ENCODE assay signal across 8 cellular contexts in the genomic region with DNA sequence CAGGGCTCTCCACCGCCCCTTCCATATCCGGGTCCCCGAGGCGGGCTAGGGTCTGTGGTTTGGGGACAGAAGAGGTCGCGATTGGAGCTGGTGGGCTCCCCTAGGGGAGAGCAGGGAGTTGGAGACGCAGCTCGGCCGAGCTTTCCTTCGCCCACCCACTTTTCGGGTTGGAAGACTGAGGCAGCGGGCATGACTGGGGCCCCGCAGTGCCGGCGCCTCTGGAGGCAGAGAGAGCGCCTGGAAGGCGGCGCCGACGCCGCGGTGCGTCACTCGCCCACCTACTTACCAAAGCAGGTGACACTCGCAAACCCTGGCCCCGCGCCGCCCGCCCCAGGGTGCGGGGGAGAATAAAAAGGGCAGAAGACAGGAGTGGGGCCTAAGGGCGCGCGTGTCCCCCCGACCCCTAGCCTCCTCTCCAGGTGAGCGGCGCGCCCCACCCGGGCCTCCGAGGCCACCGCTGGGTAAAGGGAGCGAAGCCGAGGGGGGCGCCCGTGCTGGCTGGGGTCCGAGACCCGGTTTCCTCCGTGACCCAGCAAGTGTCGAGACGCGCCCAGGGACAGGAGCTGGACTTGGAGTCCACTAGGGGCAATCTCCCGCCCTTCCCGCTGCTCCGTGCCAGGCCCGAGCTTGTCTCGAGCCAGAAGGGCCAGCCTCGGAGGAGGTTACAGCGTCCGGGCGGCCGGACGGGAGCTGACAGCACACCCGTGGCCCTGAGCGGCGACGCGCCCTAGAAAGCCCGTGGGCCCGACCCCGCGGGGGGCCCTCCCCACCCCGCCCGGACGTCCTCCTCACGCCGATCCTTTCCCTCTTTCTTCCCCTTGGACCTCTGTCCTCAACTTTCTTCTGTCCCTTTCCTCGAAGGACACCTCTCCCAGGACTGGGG. TPM values are rescaled to one million over a fixed set of nuclear protein-coding genes. Genes with fewer than 3 reads are reported as not detected.
DNase-seq lines count a peak whose midpoint lies in the region; ATAC-seq, FAIRE-seq and TF ChIP-seq lines count a peak whose summit lies in the region.

No MANE protein-coding gene starts in this region.

- no peaks in the 10 kb centered on the region for H3K9me3 Mint-ChIP-seq in CD4-positive, CD25-positive, alpha-beta regulatory T cell
- peaks cover 3% of the 10 kb centered on the region for H3K9me3 Mint-ChIP-seq in chondrocyte (ENCODE audit: low read depth)

- 1 to 2% methylated on average over 51 to 76 of the region's 76 CpGs for WGBS in lung, 2 donors

- peak; percentile 55 to 75 (median 67) for DNase-seq in CD4-positive, CD25-positive, alpha-beta regulatory T cell
- peak; percentile 76 for DNase-seq in activated CD4-positive, CD25-positive, alpha-beta regulatory T cell treated with anti-CD3 and anti-CD28 coated beads, Interleukin-2, amount 50 U/mL, for 72 hours
- peak; percentile 91 for DNase-seq in chondrocyte (ENCODE audit: low spot score)
- DNase-seq in lung (ENCODE audit: low spot score), result no peak
- peak; percentile 67 for DNase-seq in stimulated activated CD8-positive, alpha-beta memory T cell treated with anti-CD3 and anti-CD28 coated beads, Interleukin-12 subunit alpha, Interleukin-12 subunit beta, amount 100 ng/mL, for 4 hours (ENCODE audit: low read depth)
- no peak for DNase-seq in GM19239 (ENCODE audit: insufficient read length, low spot score)

- H3K9me3 ChIP-seq in CD4-positive, CD25-positive, alpha-beta regulatory T cell (ENCODE audit: control insufficient read depth in 2 of 2, low read length in 2 of 2), result no peaks in the 10 kb centered on the region
- H3K9me3 ChIP-seq in lung (ENCODE audit: control insufficient read depth in 2 of 2, insufficient read depth in 1 of 2, low read length in 1 of 2), result peaks cover 0 to 6% of the 10 kb centered on the region in 2 donors

- H3K27me3 ChIP-seq in CD4-positive, CD25-positive, alpha-beta regulatory T cell (ENCODE audit: control insufficient read depth, insufficient read depth, low read length), result no peaks in the 10 kb centered on the region
- no peaks in the 10 kb centered on the region for H3K27me3 ChIP-seq in lung (ENCODE audit: control insufficient read depth, insufficient read depth)

- peaks cover 0 to 26% (median 13%) of the 10 kb centered on the region in 4 donors for H3K4me1 Mint-ChIP-seq in CD4-positive, CD25-positive, alpha-beta regulatory T cell
- H3K4me1 Mint-ChIP-seq in chondrocyte (ENCODE audit: low read depth), result peaks cover 27% of the 10 kb centered on the region

- ATAC-seq in CD4-positive, CD25-positive, alpha-beta regulatory T cell (ENCODE audit: low read depth in 2 of 2), result peak; percentile 42 to 45
- ATAC-seq in GM19455 (IDR thresholded peaks at IDR 0.05; ENCODE audit: unreplicated experiment) (peak; percentile 49), HG03565 (IDR thresholded peaks at IDR 0.05; ENCODE audit: unreplicated experiment) (peak; percentile 20), lung (ENCODE audit: insufficient read depth, low FRiP score) (peak; percentile 23)

- H3K27ac ChIP-seq in CD4-positive, CD25-positive, alpha-beta regulatory T cell (ENCODE audit: insufficient read depth, low read length, poor library complexity, severe bottlenecking), result peak overlapping the region; percentile 61
- H3K27ac ChIP-seq in lung (ENCODE audit: low read depth in 1 of 2, low read length in 1 of 2), result peak overlapping the region in 1 of 2 donors; percentile 81

- H3K4me3 Mint-ChIP-seq in CD4-positive, CD25-positive, alpha-beta regulatory T cell, result peak overlapping the region; percentile 74 to 95 (median 91)
- peak overlapping the region; percentile 75 for H3K4me3 Mint-ChIP-seq in chondrocyte (ENCODE audit: unreplicated experiment)

- peak; percentile 66 for TF ChIP-seq CTCF in chondrocyte (IDR thresholded peaks at IDR 0.05)
- TF ChIP-seq CTCF in lung (IDR thresholded peaks at IDR 0.05; ENCODE audit: control extremely low read depth, extremely low read depth), result no peak

- no peaks in the 10 kb centered on the region for H3K36me3 Mint-ChIP-seq in CD4-positive, CD25-positive, alpha-beta regulatory T cell
- no peaks in the 10 kb centered on the region for H3K36me3 Mint-ChIP-seq in chondrocyte (ENCODE audit: low read depth)

- no peaks in the 10 kb centered on the region for H3K36me3 ChIP-seq in CD4-positive, CD25-positive, alpha-beta regulatory T cell (ENCODE audit: control insufficient read depth, insufficient read depth, low read length)
- H3K36me3 ChIP-seq in lung (ENCODE audit: control insufficient read depth in 2 of 2, insufficient read depth in 2 of 2, low read length in 2 of 2), result no peaks in the 10 kb centered on the region

- H3K27ac Mint-ChIP-seq in CD4-positive, CD25-positive, alpha-beta regulatory T cell, result peak overlapping the region; percentile 60 to 87 (median 79)
- peak overlapping the region; percentile 76 for H3K27ac Mint-ChIP-seq in chondrocyte (ENCODE audit: unreplicated experiment)

- no peak overlapping the region for H3K4me3 ChIP-seq in CD4-positive, CD25-positive, alpha-beta regulatory T cell (ENCODE audit: low read depth, low read length)
- peak overlapping the region; percentile 36 for H3K4me3 ChIP-seq in lung

- FAIRE-seq in GM19239 (lab: Jason Lieb, UNC), result no peak

- H3K27me3 Mint-ChIP-seq in CD4-positive, CD25-positive, alpha-beta regulatory T cell, result peaks cover 20% of the 10 kb centered on the region
- peaks cover 4% of the 10 kb centered on the region for H3K27me3 Mint-ChIP-seq in chondrocyte (ENCODE audit: low read depth)

- H3K4me1 ChIP-seq in CD4-positive, CD25-positive, alpha-beta regulatory T cell (ENCODE audit: control insufficient read depth, insufficient read depth, low read length, poor library complexity, severe bottlenecking), result peaks cover 24% of the 10 kb centered on the region
- peaks cover 0 to 8% of the 10 kb centered on the region in 2 donors for H3K4me1 ChIP-seq in lung (ENCODE audit: control insufficient read depth in 2 of 2, insufficient read depth in 2 of 2, low read length in 2 of 2)

RNA-seq across cellular contexts. Expression of a gene that starts 34.4 kb away (rescaled TPM):
- total RNA-seq in CD4-positive, CD25-positive, alpha-beta regulatory T cell, result not detected
- not detected for polyA plus RNA-seq in CD4-positive, CD25-positive, alpha-beta regulatory T cell
- total RNA-seq in chondrocyte (0.60 to 2.2 TPM (median 0.62 TPM) in 3 replicates), lung (1 to 10 TPM; 1.9 to 3.6 TPM)
- 1 to 10 TPM; 1.1 to 2.6 TPM for polyA plus RNA-seq in lung

Comparison
In these comparisons a context has a peak if more than half of its experiments do, and no peak if none do; other contexts are left out.
1. DNase-seq: peak in CD4-positive, CD25-positive, alpha-beta regulatory T cell (3 of 3), activated CD4-positive, CD25-positive, alpha-beta regulatory T cell treated with anti-CD3 and anti-CD28 coated beads, Interleukin-2, amount 50 U/mL, for 72 hours (single experiment), chondrocyte (single experiment) and stimulated activated CD8-positive, alpha-beta memory T cell treated with anti-CD3 and anti-CD28 coated beads, Interleukin-12 subunit alpha, Interleukin-12 subunit beta, amount 100 ng/mL, for 4 hours (single experiment); none in lung (single experiment) and GM19239 (single experiment).
2. Peak in every context shown above with its lines, with median percentiles within 50 percentile points of each other: ATAC-seq.